In genomic region chr6:53244958-53245357, GRCh38 we compare ENCODE assay signal across 10 cellular contexts.
DNase-seq lines count a peak whose midpoint lies in the region; ATAC-seq and TF ChIP-seq lines count a peak whose summit lies in the region.
"Had no signal": no experiment of that assay in that cellular context is flagged by ENCODE, and none has a peak within 500 bp of the region (broad histone marks: within the 10 kb centered on the region; RNA-seq: fewer than 3 reads in every experiment).

No MANE protein-coding gene starts in this region.

- no peaks in the 10 kb centered on the region for H4K20me1 ChIP-seq in Karpas-422 (ENCODE audit: insufficient read depth, low read depth, low read length)

- peaks cover 15% of the 10 kb centered on the region for H3K4me1 Mint-ChIP-seq in activated CD4-positive, alpha-beta T cell treated with anti-CD3 and anti-CD28 coated beads, Interleukin-2, amount 10 ng/mL, durations not matched to agents 7 days and 5 days

- no peak overlapping the region for H3K4me3 Mint-ChIP-seq in activated CD4-positive, alpha-beta T cell treated with anti-CD3 and anti-CD28 coated beads, Interleukin-2, amount 10 ng/mL, durations not matched to agents 7 days and 5 days

- no peaks in the 10 kb centered on the region for H3K27me3 Mint-ChIP-seq in activated CD4-positive, alpha-beta T cell treated with anti-CD3 and anti-CD28 coated beads, Interleukin-2, amount 10 ng/mL, durations not matched to agents 7 days and 5 days

- no peaks in the 10 kb centered on the region for H3K79me2 ChIP-seq in Karpas-422 (ENCODE audit: low read length)

- no peak overlapping the region for H3K27ac Mint-ChIP-seq in activated CD4-positive, alpha-beta T cell treated with anti-CD3 and anti-CD28 coated beads, Interleukin-2, amount 10 ng/mL, durations not matched to agents 7 days and 5 days

- H3K4me2 ChIP-seq in Karpas-422 (ENCODE audit: low read depth, low read length, poor library complexity, severe bottlenecking): peak overlapping the region; percentile 54
- H3K4me2 ChIP-seq: KMS-11 had no signal

- H3K4me3 ChIP-seq in Karpas-422 (ENCODE audit: low read length): peak overlapping the region; percentile 32; the same call in 1 of the 2 replicates
- H3K4me3 ChIP-seq in mucosa of descending colon: no peak overlapping the region
- H3K4me3 ChIP-seq: heart right ventricle had no signal

- H3K36me3 Mint-ChIP-seq in activated CD4-positive, alpha-beta T cell treated with anti-CD3 and anti-CD28 coated beads, Interleukin-2, amount 10 ng/mL, durations not matched to agents 7 days and 5 days (ENCODE audit: low read depth): peaks cover 6% of the 10 kb centered on the region

- H3K36me3 ChIP-seq in Karpas-422 (ENCODE audit: insufficient read depth, low read length): no peaks in the 10 kb centered on the region
- H3K36me3 ChIP-seq in mucosa of descending colon (ENCODE audit: low read depth): no peaks in the 10 kb centered on the region
- H3K36me3 ChIP-seq: heart right ventricle had no signal

- no peaks in the 10 kb centered on the region for H3K9me2 ChIP-seq in Karpas-422 (replicated peaks; ENCODE audit: insufficient read depth, low read length)

- CTCF ChIA-PET in activated CD4-positive, alpha-beta T cell treated with anti-CD3 and anti-CD28 coated beads, Interleukin-2, amount 10 ng/mL, durations not matched to agents 7 days and 5 days (lab: Charles Lee): interaction anchor here (0.9 to 1.6 kb wide), 2 partner anchors 12 to 91 kb away, joined by 3 to 4 read pairs; no protein-coding TSS in a partner anchor

- H3K9ac ChIP-seq in Karpas-422 (ENCODE audit: low read length): peak overlapping the region; percentile 18
- H3K9ac ChIP-seq: KMS-11 had no signal

- POLR2A ChIA-PET in activated CD4-positive, alpha-beta T cell treated with anti-CD3 and anti-CD28 coated beads, Interleukin-2, amount 10 ng/mL, durations not matched to agents 7 days and 5 days (lab: Charles Lee): no interaction called here

- no peak for TF ChIP-seq CTCF in mucosa of descending colon (IDR thresholded peaks at IDR 0.05)

- H3K9me3 ChIP-seq in Karpas-422 (ENCODE audit: low read length): no peaks in the 10 kb centered on the region
- H3K9me3 ChIP-seq in mucosa of descending colon: no peaks in the 10 kb centered on the region

- no peak overlapping the region for H2AFZ ChIP-seq in Karpas-422 (ENCODE audit: low read length)

- H3K27ac ChIP-seq in Karpas-422 (ENCODE audit: low read length): peak overlapping the region; percentile 83
- H3K27ac ChIP-seq: KMS-11 had no signal

- peaks cover 9% of the 10 kb centered on the region for H3K9me3 Mint-ChIP-seq in activated CD4-positive, alpha-beta T cell treated with anti-CD3 and anti-CD28 coated beads, Interleukin-2, amount 10 ng/mL, durations not matched to agents 7 days and 5 days

- peak; percentile 6 for DNase-seq in activated CD4-positive, alpha-beta T cell treated with anti-CD3 and anti-CD28 coated beads, Interleukin-2, amount 50 U/mL, for 1 hour
- DNase-seq in activated CD4-positive, alpha-beta T cell treated with anti-CD3 and anti-CD28 coated beads, Interleukin-2, amount 10 ng/mL, durations not matched to agents 7 days and 5 days: no peak
- DNase-seq in Karpas-422 (peak; percentile 94), mucosa of descending colon (peak in 1 of 3 donors; percentile 60), NCI-H345 treated with DMSO at 0.1 percent for 48 hours (lab: John Stamatoyannopoulos, UW; ENCODE audit: unreplicated experiment) (no peak), RPMI8226 (no peak), kidney glomerular epithelial cell (lab: John Stamatoyannopoulos, UW) (no peak)
- DNase-seq: heart right ventricle had no signal

- ATAC-seq in GM21737 (IDR thresholded peaks at IDR 0.05; ENCODE audit: unreplicated experiment): peak; percentile 85
- peak; percentile 70 for ATAC-seq in mucosa of descending colon

- intact Hi-C loops in mucosa of descending colon (cut with DNase I, micrococcal nuclease): no loop called here

- no peaks in the 10 kb centered on the region for H3K27me3 ChIP-seq in Karpas-422 (ENCODE audit: low read length)
- H3K27me3 ChIP-seq: heart right ventricle had no signal

- peaks cover 43% of the 10 kb centered on the region for H3K4me1 ChIP-seq in Karpas-422 (ENCODE audit: low read length)
- H3K4me1 ChIP-seq in mucosa of descending colon (ENCODE audit: low read depth): no peaks in the 10 kb centered on the region

Comparison
In these comparisons a context has a peak if more than half of its experiments do, and no peak if none do; other contexts are left out.
1. DNase-seq: peak in activated CD4-positive, alpha-beta T cell treated with anti-CD3 and anti-CD28 coated beads, Interleukin-2, amount 50 U/mL, for 1 hour (single experiment) and Karpas-422 (single experiment); none in activated CD4-positive, alpha-beta T cell treated with anti-CD3 and anti-CD28 coated beads, Interleukin-2, amount 10 ng/mL, durations not matched to agents 7 days and 5 days (single experiment), NCI-H345 treated with DMSO at 0.1 percent for 48 hours (single experiment), RPMI8226 (single experiment) and kidney glomerular epithelial cell (single experiment).